Comparison of ENCODE assay signal across 1 cellular context in the genomic region with DNA sequence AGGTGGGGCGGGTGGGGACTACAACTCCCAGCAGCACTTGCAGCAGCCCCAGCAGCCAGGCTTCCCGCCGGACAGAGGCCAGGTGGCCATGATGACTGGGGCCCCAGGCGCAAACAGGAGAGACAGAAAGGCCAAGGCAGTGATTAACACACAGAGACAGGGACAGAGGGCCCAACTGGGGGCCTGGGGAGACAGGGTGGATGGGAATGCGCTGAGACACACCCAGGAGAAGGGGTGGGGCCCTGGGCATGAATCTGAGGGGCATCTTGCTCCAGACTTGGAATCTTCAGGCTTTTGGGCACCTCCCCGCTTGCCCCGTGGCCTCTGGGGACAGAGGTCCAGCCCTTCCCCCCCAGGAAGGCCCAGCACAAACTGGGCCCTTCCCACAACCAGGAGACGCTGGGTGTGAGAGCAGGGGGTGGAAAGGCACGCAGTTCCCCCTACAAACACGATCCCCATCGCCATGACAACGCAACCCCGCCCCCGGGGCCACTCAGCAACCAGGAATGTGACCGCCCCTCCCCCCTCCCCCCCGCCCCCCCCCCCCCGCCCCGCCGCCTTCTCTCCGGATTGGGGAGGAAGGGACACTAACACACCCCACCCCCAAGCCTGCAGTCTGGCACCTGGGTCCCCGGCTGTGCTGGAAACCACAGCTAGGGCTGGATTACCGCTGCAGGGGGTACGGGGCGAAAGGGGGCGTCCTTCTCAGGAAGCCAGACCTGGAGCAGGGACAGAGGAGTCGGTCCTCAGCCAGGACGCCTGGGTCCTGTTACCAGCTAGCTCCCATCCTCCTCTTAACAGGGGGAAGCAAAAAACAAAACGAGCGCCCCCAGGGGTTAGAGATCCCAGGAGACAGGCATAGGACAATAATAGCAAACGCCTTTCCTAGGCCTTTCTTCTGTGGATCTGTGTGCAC.
A peak's percentile ranks its signal among the peaks of the same experiment; 100 is the strongest.
TF ChIP-seq lines count a peak whose summit lies in the region.

No MANE protein-coding gene starts in this region.

TF ChIP-seq in HepG2, 621 proteins besides CTCF, POLR2A, EP300 and RAD21 (continues in another document):
- TF ChIP-seq ZNF616 (CRISPR knock-in tag; IDR thresholded peaks at IDR 0.05; ENCODE audit: low read depth) (no peak), ZNF530 (CRISPR knock-in tag; IDR thresholded peaks at IDR 0.05; ENCODE audit: low read depth) (no peak), ZFP36L1 (CRISPR knock-in tag; IDR thresholded peaks at IDR 0.05) (no peak), GTF2F1 (IDR thresholded peaks at IDR 0.05; ENCODE audit: low read length) (no peak), ZNF547 (CRISPR knock-in tag; IDR thresholded peaks at IDR 0.05) (no peak), BHLHE40 (IDR thresholded peaks at IDR 0.05; ENCODE audit: low read length) (no peak), KDM1A (CRISPR knock-in tag; IDR thresholded peaks at IDR 0.05) (no peak), SALL1 (CRISPR knock-in tag; IDR thresholded peaks at IDR 0.05) (peak; percentile 30; the same call in 1 of the 2 replicates), ZNF563 (CRISPR knock-in tag; IDR thresholded peaks at IDR 0.05) (no peak; the same call in 1 of the 2 replicates), ZNF10 (CRISPR knock-in tag; IDR thresholded peaks at IDR 0.05; ENCODE audit: borderline replicate concordance, low read depth) (no peak), SAP130 (CRISPR knock-in tag; IDR thresholded peaks at IDR 0.05; ENCODE audit: low read depth) (peak; percentile 77), CC2D1A (CRISPR knock-in tag; IDR thresholded peaks at IDR 0.05) (no peak), ZNF34 (CRISPR knock-in tag; IDR thresholded peaks at IDR 0.05; ENCODE audit: borderline replicate concordance) (no peak), NFE2 (CRISPR knock-in tag; IDR thresholded peaks at IDR 0.05) (no peak), ZNF224 (CRISPR knock-in tag; IDR thresholded peaks at IDR 0.05) (no peak), ZNF12 (CRISPR knock-in tag; IDR thresholded peaks at IDR 0.05) (no peak), FOXC1 (CRISPR knock-in tag; IDR thresholded peaks at IDR 0.05; ENCODE audit: borderline replicate concordance) (no peak), STAG1 (CRISPR knock-in tag; IDR thresholded peaks at IDR 0.05) (no peak), HOXA9 (CRISPR knock-in tag; IDR thresholded peaks at IDR 0.05; ENCODE audit: borderline replicate concordance) (no peak), HNRNPL (IDR thresholded peaks at IDR 0.05; ENCODE audit: low read depth, low read length) (no peak), FLYWCH1 (CRISPR knock-in tag; IDR thresholded peaks at IDR 0.05) (no peak), ZNF747 (CRISPR knock-in tag; IDR thresholded peaks at IDR 0.05; ENCODE audit: borderline replicate concordance) (peak; percentile 47; the same call in 1 of the 2 replicates), ZNF569 (CRISPR knock-in tag; IDR thresholded peaks at IDR 0.05; ENCODE audit: borderline replicate concordance) (no peak), SKI (IDR thresholded peaks at IDR 0.05; ENCODE audit: partially characterized antibody) (peak; percentile 22), ZNF225 (CRISPR knock-in tag; IDR thresholded peaks at IDR 0.05) (no peak), SMAD3 (CRISPR knock-in tag; IDR thresholded peaks at IDR 0.05) (no peak), MAF1 (CRISPR knock-in tag; IDR thresholded peaks at IDR 0.05; ENCODE audit: borderline replicate concordance) (no peak), ZNF382 (CRISPR knock-in tag; IDR thresholded peaks at IDR 0.05; ENCODE audit: borderline replicate concordance) (no peak), DMAP1 (CRISPR knock-in tag; IDR thresholded peaks at IDR 0.05) (peak; percentile 88; the same call in 1 of the 2 replicates), PHF5A (CRISPR knock-in tag; IDR thresholded peaks at IDR 0.05; ENCODE audit: low read depth, unreplicated experiment) (no peak), NFE2L1 (CRISPR knock-in tag; IDR thresholded peaks at IDR 0.05; ENCODE audit: borderline replicate concordance) (peak; percentile 78; the same call in 1 of the 2 replicates), MED8 (CRISPR knock-in tag; IDR thresholded peaks at IDR 0.05; ENCODE audit: insufficient replicate concordance) (peak; percentile 8), ATF1 (CRISPR knock-in tag; IDR thresholded peaks at IDR 0.05) (no peak), PHF8 (CRISPR knock-in tag; IDR thresholded peaks at IDR 0.05) (peak; percentile 66; the same call in 1 of the 2 replicates), ZMYM3 (CRISPR knock-in tag; IDR thresholded peaks at IDR 0.05) (no peak), ZNF143 (CRISPR knock-in tag; IDR thresholded peaks at IDR 0.05) (peak; percentile 89), MAZ (IDR thresholded peaks at IDR 0.05; ENCODE audit: borderline replicate concordance, low read depth, low read length) (peak; percentile 43; the same call in 1 of the 2 replicates), MAZ (CRISPR knock-in tag; IDR thresholded peaks at IDR 0.05; ENCODE audit: low read depth) (no peak), ZNF558 (CRISPR knock-in tag; IDR thresholded peaks at IDR 0.05; ENCODE audit: borderline replicate concordance) (no peak)
- TF ChIP-seq, protein P1, sequence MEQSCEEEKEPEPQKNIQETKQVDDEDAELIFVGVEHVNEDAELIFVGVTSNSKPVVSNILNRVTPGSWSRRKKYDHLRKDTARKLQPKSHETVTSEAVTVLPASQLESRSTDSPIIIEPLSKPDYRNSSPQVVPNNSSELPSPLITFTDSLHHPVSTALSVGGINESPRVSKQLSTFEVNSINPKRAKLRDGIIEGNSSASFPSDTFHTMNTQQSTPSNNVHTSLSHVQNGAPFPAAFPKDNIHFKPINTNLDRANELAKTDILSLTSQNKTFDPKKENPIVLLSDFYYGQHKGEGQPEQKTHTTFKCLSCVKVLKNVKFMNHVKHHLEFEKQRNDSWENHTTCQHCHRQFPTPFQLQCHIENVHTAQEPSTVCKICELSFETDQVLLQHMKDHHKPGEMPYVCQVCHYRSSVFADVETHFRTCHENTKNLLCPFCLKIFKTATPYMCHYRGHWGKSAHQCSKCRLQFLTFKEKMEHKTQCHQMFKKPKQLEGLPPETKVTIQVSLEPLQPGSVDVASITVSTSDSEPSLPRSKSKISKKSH (CRISPR knock-in tag; IDR thresholded peaks at IDR 0.05; ENCODE audit: borderline replicate concordance): no peak
- TF ChIP-seq, protein P2, sequence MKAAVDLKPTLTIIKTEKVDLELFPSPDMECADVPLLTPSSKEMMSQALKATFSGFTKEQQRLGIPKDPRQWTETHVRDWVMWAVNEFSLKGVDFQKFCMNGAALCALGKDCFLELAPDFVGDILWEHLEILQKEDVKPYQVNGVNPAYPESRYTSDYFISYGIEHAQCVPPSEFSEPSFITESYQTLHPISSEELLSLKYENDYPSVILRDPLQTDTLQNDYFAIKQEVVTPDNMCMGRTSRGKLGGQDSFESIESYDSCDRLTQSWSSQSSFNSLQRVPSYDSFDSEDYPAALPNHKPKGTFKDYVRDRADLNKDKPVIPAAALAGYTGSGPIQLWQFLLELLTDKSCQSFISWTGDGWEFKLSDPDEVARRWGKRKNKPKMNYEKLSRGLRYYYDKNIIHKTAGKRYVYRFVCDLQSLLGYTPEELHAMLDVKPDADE (CRISPR knock-in tag; IDR thresholded peaks at IDR 0.05): no peak
- TF ChIP-seq, protein P3, sequence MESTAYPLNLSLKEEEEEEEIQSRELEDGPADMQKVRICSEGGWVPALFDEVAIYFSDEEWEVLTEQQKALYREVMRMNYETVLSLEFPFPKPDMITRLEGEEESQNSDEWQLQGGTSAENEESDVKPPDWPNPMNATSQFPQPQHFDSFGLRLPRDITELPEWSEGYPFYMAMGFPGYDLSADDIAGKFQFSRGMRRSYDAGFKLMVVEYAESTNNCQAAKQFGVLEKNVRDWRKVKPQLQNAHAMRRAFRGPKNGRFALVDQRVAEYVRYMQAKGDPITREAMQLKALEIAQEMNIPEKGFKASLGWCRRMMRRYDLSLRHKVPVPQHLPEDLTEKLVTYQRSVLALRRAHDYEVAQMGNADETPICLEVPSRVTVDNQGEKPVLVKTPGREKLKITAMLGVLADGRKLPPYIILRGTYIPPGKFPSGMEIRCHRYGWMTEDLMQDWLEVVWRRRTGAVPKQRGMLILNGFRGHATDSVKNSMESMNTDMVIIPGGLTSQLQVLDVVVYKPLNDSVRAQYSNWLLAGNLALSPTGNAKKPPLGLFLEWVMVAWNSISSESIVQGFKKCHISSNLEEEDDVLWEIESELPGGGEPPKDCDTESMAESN (CRISPR knock-in tag; conservative IDR thresholded peaks at IDR 0.05): no peak
- TF ChIP-seq, protein P4, sequence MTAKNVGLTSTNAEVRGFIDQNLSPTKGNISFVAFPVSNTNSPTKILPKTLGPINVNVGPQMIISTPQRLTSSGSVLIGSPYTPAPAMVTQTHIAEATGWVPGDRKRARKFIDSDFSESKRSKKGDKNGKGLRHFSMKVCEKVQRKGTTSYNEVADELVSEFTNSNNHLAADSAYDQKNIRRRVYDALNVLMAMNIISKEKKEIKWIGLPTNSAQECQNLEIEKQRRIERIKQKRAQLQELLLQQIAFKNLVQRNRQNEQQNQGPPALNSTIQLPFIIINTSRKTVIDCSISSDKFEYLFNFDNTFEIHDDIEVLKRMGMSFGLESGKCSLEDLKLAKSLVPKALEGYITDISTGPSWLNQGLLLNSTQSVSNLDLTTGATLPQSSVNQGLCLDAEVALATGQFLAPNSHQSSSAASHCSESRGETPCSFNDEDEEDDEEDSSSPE (CRISPR knock-in tag; IDR thresholded peaks at IDR 0.05): peak; percentile 88
- TF ChIP-seq, protein P5, sequence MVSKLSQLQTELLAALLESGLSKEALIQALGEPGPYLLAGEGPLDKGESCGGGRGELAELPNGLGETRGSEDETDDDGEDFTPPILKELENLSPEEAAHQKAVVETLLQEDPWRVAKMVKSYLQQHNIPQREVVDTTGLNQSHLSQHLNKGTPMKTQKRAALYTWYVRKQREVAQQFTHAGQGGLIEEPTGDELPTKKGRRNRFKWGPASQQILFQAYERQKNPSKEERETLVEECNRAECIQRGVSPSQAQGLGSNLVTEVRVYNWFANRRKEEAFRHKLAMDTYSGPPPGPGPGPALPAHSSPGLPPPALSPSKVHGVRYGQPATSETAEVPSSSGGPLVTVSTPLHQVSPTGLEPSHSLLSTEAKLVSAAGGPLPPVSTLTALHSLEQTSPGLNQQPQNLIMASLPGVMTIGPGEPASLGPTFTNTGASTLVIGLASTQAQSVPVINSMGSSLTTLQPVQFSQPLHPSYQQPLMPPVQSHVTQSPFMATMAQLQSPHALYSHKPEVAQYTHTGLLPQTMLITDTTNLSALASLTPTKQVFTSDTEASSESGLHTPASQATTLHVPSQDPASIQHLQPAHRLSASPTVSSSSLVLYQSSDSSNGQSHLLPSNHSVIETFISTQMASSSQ (IDR thresholded peaks at IDR 0.05; ENCODE audit: low read depth): no peak
- TF ChIP-seq, protein P5 (CRISPR knock-in tag; IDR thresholded peaks at IDR 0.05; ENCODE audit: borderline replicate concordance): no peak
- TF ChIP-seq, protein P6, sequence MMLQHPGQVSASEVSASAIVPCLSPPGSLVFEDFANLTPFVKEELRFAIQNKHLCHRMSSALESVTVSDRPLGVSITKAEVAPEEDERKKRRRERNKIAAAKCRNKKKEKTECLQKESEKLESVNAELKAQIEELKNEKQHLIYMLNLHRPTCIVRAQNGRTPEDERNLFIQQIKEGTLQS (CRISPR knock-in tag; IDR thresholded peaks at IDR 0.05): peak; percentile 65
- TF ChIP-seq, protein P7, sequence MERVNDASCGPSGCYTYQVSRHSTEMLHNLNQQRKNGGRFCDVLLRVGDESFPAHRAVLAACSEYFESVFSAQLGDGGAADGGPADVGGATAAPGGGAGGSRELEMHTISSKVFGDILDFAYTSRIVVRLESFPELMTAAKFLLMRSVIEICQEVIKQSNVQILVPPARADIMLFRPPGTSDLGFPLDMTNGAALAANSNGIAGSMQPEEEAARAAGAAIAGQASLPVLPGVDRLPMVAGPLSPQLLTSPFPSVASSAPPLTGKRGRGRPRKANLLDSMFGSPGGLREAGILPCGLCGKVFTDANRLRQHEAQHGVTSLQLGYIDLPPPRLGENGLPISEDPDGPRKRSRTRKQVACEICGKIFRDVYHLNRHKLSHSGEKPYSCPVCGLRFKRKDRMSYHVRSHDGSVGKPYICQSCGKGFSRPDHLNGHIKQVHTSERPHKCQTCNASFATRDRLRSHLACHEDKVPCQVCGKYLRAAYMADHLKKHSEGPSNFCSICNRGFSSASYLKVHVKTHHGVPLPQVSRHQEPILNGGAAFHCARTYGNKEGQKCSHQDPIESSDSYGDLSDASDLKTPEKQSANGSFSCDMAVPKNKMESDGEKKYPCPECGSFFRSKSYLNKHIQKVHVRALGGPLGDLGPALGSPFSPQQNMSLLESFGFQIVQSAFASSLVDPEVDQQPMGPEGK (CRISPR knock-in tag; IDR thresholded peaks at IDR 0.05): peak; percentile 82
- TF ChIP-seq, protein P8, sequence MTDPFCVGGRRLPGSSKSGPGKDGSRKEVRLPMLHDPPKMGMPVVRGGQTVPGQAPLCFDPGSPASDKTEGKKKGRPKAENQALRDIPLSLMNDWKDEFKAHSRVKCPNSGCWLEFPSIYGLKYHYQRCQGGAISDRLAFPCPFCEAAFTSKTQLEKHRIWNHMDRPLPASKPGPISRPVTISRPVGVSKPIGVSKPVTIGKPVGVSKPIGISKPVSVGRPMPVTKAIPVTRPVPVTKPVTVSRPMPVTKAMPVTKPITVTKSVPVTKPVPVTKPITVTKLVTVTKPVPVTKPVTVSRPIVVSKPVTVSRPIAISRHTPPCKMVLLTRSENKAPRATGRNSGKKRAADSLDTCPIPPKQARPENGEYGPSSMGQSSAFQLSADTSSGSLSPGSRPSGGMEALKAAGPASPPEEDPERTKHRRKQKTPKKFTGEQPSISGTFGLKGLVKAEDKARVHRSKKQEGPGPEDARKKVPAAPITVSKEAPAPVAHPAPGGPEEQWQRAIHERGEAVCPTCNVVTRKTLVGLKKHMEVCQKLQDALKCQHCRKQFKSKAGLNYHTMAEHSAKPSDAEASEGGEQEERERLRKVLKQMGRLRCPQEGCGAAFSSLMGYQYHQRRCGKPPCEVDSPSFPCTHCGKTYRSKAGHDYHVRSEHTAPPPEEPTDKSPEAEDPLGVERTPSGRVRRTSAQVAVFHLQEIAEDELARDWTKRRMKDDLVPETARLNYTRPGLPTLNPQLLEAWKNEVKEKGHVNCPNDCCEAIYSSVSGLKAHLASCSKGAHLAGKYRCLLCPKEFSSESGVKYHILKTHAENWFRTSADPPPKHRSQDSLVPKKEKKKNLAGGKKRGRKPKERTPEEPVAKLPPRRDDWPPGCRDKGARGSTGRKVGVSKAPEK (CRISPR knock-in tag; IDR thresholded peaks at IDR 0.05; ENCODE audit: borderline replicate concordance): no peak
